In the genomic region with DNA sequence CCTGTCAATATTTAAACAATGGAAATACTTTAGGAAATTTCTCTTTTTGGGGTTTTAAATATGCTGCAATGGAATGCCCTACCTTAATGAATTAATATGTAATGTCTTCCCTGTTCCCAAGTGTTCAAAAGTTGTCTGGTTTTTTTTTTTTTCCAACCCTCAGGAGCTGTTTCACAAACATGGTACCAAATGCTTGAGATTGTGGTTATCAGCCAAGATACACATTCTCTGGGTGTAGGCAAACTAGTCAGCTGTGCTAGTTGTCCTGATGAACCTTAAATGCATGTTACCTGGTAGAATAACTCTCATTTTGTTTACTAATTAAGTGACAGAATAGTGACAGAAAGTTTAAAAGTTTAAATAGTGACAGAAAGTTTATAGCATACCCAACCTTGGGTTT, we compare ENCODE assay signal across 1 cellular context.
TF ChIP-seq lines count a peak whose summit lies in the region.

No MANE protein-coding gene starts in this region.

TF ChIP-seq in GM23338, 12 proteins besides CTCF, POLR2A, EP300 and RAD21 (continued from another document):
- TF ChIP-seq, protein P1, sequence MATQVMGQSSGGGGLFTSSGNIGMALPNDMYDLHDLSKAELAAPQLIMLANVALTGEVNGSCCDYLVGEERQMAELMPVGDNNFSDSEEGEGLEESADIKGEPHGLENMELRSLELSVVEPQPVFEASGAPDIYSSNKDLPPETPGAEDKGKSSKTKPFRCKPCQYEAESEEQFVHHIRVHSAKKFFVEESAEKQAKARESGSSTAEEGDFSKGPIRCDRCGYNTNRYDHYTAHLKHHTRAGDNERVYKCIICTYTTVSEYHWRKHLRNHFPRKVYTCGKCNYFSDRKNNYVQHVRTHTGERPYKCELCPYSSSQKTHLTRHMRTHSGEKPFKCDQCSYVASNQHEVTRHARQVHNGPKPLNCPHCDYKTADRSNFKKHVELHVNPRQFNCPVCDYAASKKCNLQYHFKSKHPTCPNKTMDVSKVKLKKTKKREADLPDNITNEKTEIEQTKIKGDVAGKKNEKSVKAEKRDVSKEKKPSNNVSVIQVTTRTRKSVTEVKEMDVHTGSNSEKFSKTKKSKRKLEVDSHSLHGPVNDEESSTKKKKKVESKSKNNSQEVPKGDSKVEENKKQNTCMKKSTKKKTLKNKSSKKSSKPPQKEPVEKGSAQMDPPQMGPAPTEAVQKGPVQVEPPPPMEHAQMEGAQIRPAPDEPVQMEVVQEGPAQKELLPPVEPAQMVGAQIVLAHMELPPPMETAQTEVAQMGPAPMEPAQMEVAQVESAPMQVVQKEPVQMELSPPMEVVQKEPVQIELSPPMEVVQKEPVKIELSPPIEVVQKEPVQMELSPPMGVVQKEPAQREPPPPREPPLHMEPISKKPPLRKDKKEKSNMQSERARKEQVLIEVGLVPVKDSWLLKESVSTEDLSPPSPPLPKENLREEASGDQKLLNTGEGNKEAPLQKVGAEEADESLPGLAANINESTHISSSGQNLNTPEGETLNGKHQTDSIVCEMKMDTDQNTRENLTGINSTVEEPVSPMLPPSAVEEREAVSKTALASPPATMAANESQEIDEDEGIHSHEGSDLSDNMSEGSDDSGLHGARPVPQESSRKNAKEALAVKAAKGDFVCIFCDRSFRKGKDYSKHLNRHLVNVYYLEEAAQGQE (IDR thresholded peaks at IDR 0.05; ENCODE audit: unreplicated experiment): no peak
- TF ChIP-seq, protein P2, sequence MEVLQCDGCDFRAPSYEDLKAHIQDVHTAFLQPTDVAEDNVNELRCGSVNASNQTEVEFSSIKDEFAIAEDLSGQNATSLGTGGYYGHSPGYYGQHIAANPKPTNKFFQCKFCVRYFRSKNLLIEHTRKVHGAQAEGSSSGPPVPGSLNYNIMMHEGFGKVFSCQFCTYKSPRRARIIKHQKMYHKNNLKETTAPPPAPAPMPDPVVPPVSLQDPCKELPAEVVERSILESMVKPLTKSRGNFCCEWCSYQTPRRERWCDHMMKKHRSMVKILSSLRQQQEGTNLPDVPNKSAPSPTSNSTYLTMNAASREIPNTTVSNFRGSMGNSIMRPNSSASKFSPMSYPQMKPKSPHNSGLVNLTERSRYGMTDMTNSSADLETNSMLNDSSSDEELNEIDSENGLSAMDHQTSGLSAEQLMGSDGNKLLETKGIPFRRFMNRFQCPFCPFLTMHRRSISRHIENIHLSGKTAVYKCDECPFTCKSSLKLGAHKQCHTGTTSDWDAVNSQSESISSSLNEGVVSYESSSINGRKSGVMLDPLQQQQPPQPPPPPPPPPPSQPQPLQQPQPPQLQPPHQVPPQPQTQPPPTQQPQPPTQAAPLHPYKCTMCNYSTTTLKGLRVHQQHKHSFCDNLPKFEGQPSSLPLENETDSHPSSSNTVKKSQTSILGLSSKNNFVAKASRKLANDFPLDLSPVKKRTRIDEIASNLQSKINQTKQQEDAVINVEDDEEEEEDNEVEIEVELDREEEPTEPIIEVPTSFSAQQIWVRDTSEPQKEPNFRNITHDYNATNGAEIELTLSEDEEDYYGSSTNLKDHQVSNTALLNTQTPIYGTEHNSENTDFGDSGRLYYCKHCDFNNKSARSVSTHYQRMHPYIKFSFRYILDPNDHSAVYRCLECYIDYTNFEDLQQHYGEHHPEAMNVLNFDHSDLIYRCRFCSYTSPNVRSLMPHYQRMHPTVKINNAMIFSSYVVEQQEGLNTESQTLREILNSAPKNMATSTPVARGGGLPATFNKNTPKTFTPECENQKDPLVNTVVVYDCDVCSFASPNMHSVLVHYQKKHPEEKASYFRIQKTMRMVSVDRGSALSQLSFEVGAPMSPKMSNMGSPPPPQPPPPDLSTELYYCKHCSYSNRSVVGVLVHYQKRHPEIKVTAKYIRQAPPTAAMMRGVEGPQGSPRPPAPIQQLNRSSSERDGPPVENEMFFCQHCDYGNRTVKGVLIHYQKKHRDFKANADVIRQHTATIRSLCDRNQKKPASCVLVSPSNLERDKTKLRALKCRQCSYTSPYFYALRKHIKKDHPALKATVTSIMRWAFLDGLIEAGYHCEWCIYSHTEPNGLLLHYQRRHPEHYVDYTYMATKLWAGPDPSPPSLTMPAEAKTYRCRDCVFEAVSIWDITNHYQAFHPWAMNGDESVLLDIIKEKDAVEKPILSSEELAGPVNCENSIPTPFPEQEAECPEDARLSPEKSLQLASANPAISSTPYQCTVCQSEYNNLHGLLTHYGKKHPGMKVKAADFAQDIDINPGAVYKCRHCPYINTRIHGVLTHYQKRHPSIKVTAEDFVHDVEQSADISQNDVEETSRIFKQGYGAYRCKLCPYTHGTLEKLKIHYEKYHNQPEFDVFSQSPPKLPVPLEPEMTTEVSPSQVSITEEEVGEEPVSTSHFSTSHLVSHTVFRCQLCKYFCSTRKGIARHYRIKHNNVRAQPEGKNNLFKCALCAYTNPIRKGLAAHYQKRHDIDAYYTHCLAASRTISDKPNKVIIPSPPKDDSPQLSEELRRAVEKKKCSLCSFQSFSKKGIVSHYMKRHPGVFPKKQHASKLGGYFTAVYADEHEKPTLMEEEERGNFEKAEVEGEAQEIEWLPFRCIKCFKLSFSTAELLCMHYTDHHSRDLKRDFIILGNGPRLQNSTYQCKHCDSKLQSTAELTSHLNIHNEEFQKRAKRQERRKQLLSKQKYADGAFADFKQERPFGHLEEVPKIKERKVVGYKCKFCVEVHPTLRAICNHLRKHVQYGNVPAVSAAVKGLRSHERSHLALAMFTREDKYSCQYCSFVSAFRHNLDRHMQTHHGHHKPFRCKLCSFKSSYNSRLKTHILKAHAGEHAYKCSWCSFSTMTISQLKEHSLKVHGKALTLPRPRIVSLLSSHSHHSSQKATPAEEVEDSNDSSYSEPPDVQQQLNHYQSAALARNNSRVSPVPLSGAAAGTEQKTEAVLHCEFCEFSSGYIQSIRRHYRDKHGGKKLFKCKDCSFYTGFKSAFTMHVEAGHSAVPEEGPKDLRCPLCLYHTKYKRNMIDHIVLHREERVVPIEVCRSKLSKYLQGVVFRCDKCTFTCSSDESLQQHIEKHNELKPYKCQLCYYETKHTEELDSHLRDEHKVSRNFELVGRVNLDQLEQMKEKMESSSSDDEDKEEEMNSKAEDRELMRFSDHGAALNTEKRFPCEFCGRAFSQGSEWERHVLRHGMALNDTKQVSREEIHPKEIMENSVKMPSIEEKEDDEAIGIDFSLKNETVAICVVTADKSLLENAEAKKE (CRISPR knock-in tag; IDR thresholded peaks at IDR 0.05): no peak
- TF ChIP-seq, protein P3, sequence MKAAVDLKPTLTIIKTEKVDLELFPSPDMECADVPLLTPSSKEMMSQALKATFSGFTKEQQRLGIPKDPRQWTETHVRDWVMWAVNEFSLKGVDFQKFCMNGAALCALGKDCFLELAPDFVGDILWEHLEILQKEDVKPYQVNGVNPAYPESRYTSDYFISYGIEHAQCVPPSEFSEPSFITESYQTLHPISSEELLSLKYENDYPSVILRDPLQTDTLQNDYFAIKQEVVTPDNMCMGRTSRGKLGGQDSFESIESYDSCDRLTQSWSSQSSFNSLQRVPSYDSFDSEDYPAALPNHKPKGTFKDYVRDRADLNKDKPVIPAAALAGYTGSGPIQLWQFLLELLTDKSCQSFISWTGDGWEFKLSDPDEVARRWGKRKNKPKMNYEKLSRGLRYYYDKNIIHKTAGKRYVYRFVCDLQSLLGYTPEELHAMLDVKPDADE (IDR thresholded peaks at IDR 0.05): no peak
- no peak for TF ChIP-seq NANOG (IDR thresholded peaks at IDR 0.05; ENCODE audit: borderline replicate concordance)
- TF ChIP-seq EZH2 (IDR thresholded peaks at IDR 0.05; ENCODE audit: low read depth, unreplicated experiment): no peak
- no peak for TF ChIP-seq POLR2AphosphoS5 (IDR thresholded peaks at IDR 0.05; ENCODE audit: low read depth)
- no peak for TF ChIP-seq STAT1 (IDR thresholded peaks at IDR 0.05; ENCODE audit: unreplicated experiment)
- no peak for TF ChIP-seq ZNF331 (CRISPR knock-in tag; IDR thresholded peaks at IDR 0.05; ENCODE audit: low read depth)
TF ChIP-seq in GM23338: peak in this region for 0.
